Comparison of ENCODE assay signal across 15 cellular contexts in the genomic region with DNA sequence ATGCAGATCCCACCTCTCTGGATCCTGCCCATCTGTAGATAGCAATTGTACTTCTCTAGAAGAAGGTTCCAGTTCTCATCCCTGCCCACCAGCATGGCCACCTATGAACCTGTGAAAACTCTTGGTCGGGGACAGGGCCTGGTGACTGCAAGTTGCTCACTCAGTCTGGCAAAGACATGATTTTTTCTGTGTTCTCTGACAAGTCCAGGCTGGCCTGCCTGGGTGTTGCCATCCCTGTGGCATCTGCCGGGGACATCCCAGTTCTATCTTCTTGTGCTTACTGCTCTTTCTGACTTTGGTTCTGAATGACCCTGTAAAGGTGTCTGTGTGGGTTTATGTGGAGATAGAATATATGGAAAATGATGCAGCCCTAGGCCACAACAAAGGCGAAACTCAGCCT.
DNase-seq lines count a peak whose midpoint lies in the region; ATAC-seq and TF ChIP-seq lines count a peak whose summit lies in the region.
"Had no signal": no experiment of that assay in that cellular context is flagged by ENCODE, and none has a peak within 500 bp of the region (broad histone marks: within the 10 kb centered on the region; RNA-seq: fewer than 3 reads in every experiment).

No MANE protein-coding gene starts in this region.

- ATAC-seq in RWPE2 (ENCODE audit: low read depth): 0 out of 3 replicates have a peak, but pooled peaks have one; percentile 23
- no peak for ATAC-seq in HG03280 (IDR thresholded peaks at IDR 0.05; ENCODE audit: unreplicated experiment)

- H3K9me3 Mint-ChIP-seq in neural progenitor cell: peaks cover 4% of the 10 kb centered on the region
- H3K9me3 Mint-ChIP-seq: CD4-positive, alpha-beta T cell had no signal

- no peak for TF ChIP-seq CTCF in RWPE2 (IDR thresholded peaks at IDR 0.05; ENCODE audit: poor library complexity, severe bottlenecking)
- no peak for TF ChIP-seq CTCF in mammary epithelial cell (conservative IDR thresholded peaks at IDR 0.05 in 1 of 2, IDR thresholded peaks at IDR 0.05 in 1 of 2; ENCODE audit: extremely low read depth in 1 of 2, insufficient read depth in 1 of 2, low read depth in 1 of 2, low read length in 2 of 2)
- no peak for TF ChIP-seq CTCF in epithelial cell of esophagus (IDR thresholded peaks at IDR 0.05; ENCODE audit: insufficient read depth, low read depth, low read length, missing control alignments)
- no peak for TF ChIP-seq CTCF in neural progenitor cell (IDR thresholded peaks at IDR 0.05)

- H3K79me2 ChIP-seq in mammary epithelial cell (ENCODE audit: insufficient read depth, low read length): no peaks in the 10 kb centered on the region
- H3K79me2 ChIP-seq in neural progenitor cell (ENCODE audit: low read depth): no peaks in the 10 kb centered on the region

- H3K27ac Mint-ChIP-seq in neural progenitor cell: peak overlapping the region; percentile 22
- H3K27ac Mint-ChIP-seq: CD4-positive, alpha-beta T cell; IgD-negative memory B cell had no signal

- intact Hi-C loops in mammary epithelial cell (cut with micrococcal nuclease): no loop called here

- H3K4me3 Mint-ChIP-seq in neural progenitor cell: no peak overlapping the region
- H3K4me3 Mint-ChIP-seq: CD4-positive, alpha-beta T cell; IgD-negative memory B cell had no signal

- H3K4me2 ChIP-seq in mammary epithelial cell (ENCODE audit: insufficient read depth, low read depth, low read length) (no peak overlapping the region), neural progenitor cell (no peak overlapping the region)

- no peaks in the 10 kb centered on the region for H3K4me1 ChIP-seq in RWPE2 (ENCODE audit: insufficient read depth, poor library complexity, severe bottlenecking)
- no peaks in the 10 kb centered on the region for H3K4me1 ChIP-seq in mammary epithelial cell (ENCODE audit: insufficient read depth, low read length)
- H3K4me1 ChIP-seq in neural progenitor cell: peaks cover 24% of the 10 kb centered on the region
- H3K4me1 ChIP-seq: HAP-1 had no signal

- no peaks in the 10 kb centered on the region for H3K36me3 Mint-ChIP-seq in neural progenitor cell
- H3K36me3 Mint-ChIP-seq: IgD-negative memory B cell had no signal

- H3K27me3 ChIP-seq in RWPE2 (ENCODE audit: insufficient read depth, poor library complexity, severe bottlenecking) (no peaks in the 10 kb centered on the region), mammary epithelial cell (ENCODE audit: insufficient read depth, low read length) (no peaks in the 10 kb centered on the region), neural progenitor cell (no peaks in the 10 kb centered on the region)

- no peak overlapping the region for H3K9ac ChIP-seq in mammary epithelial cell (ENCODE audit: insufficient read depth, low read length)
- no peak overlapping the region for H3K9ac ChIP-seq in neural progenitor cell
- H3K9ac ChIP-seq: GM23248 had no signal

- no peak overlapping the region for H3K27ac ChIP-seq in RWPE2 (ENCODE audit: poor library complexity, severe bottlenecking)
- H3K27ac ChIP-seq in mammary epithelial cell (ENCODE audit: insufficient read depth, low read depth, low read length): no peak overlapping the region
- H3K27ac ChIP-seq in neural progenitor cell: no peak overlapping the region
- H3K27ac ChIP-seq: C4-2B, GM23248, HL-60 had no signal

- dilution Hi-C loops in mammary epithelial cell (cut with HindIII; ENCODE audit: low sequenced_read_pairs): no loop called here

- H3K36me3 ChIP-seq in RWPE2 (ENCODE audit: low read depth) (no peaks in the 10 kb centered on the region), mammary epithelial cell (ENCODE audit: insufficient read depth, low read length) (no peaks in the 10 kb centered on the region), neural progenitor cell (no peaks in the 10 kb centered on the region)
- H3K36me3 ChIP-seq: HAP-1 had no signal

- H3K4me3 ChIP-seq in RWPE2 (ENCODE audit: severe bottlenecking): no peak overlapping the region
- H3K4me3 ChIP-seq in mammary epithelial cell (replicated peaks in 1 of 3; ENCODE audit: insufficient read depth in 1 of 3, low read depth in 2 of 3, low read length in 3 of 3): no peak overlapping the region
- H3K4me3 ChIP-seq in epithelial cell of esophagus (ENCODE audit: low read length): no peak overlapping the region
- H3K4me3 ChIP-seq in neural progenitor cell: no peak overlapping the region
- H3K4me3 ChIP-seq: GM23248, HAP-1 had no signal

- H3K9me3 ChIP-seq in RWPE2 (ENCODE audit: severe bottlenecking) (no peaks in the 10 kb centered on the region), mammary epithelial cell (replicated peaks; ENCODE audit: insufficient read depth, low read length) (no peaks in the 10 kb centered on the region), neural progenitor cell (ENCODE audit: low read depth) (no peaks in the 10 kb centered on the region)
- H3K9me3 ChIP-seq: Caco-2, HAP-1 had no signal

- no TSS peak for BruUV-seq in mammary epithelial cell (replicated peaks; lab: Mats Ljungman, UMichigan)

- WGBS in mammary epithelial cell (ENCODE audit: low coverage, missing lambda C conversion rate): 49% methylated on average over 3 of the region's 3 CpGs

- no peak for DNase-seq in RWPE2 (ENCODE audit: low spot score)
- DNase-seq in mammary epithelial cell: peak; percentile 59
- DNase-seq in epithelial cell of esophagus (ENCODE audit: low read depth): peak; percentile 54
- DNase-seq in neural progenitor cell (ENCODE audit: low spot score): no peak
- no peak for DNase-seq in Ammon's horn (ENCODE audit: low spot score)
- no peak for DNase-seq in retina
- DNase-seq: ACHN; Caco-2; CD4-positive, alpha-beta T cell; GM23248 had no signal

- H3K4me1 Mint-ChIP-seq in neural progenitor cell: peaks cover 37% of the 10 kb centered on the region
- H3K4me1 Mint-ChIP-seq: IgD-negative memory B cell had no signal

- peaks cover 19% of the 10 kb centered on the region for H3F3A ChIP-seq in neural progenitor cell (ENCODE audit: low read depth)

- in situ Hi-C loops in mammary epithelial cell (cut with MboI; ENCODE audit: low sequenced_read_pairs in 2 of 2): no loop called here

- H4K20me1 ChIP-seq in mammary epithelial cell (ENCODE audit: insufficient read depth, low read length): no peaks in the 10 kb centered on the region
- no peaks in the 10 kb centered on the region for H4K20me1 ChIP-seq in neural progenitor cell (ENCODE audit: low read depth)

- peaks cover 9% of the 10 kb centered on the region for H3K27me3 Mint-ChIP-seq in neural progenitor cell (ENCODE audit: insufficient read depth, low read depth)

- CTCF ChIA-PET in mammary epithelial cell (lab: Charles Lee; ENCODE audit: low non-redundant PET): no interaction called here

- H2AFZ ChIP-seq in mammary epithelial cell (ENCODE audit: low read depth, low read length) (no peak overlapping the region), neural progenitor cell (replicated peaks) (no peak overlapping the region)
- H2AFZ ChIP-seq: GM23248 had no signal

Comparison
In these comparisons a context has a peak if more than half of its experiments do, and no peak if none do; other contexts are left out.
1. DNase-seq: peak in mammary epithelial cell (single experiment) and epithelial cell of esophagus (single experiment); none in RWPE2 (single experiment), neural progenitor cell (single experiment), Ammon's horn (single experiment) and retina (single experiment).